ENCODE assay signal across 28 cellular contexts in the genomic region with DNA sequence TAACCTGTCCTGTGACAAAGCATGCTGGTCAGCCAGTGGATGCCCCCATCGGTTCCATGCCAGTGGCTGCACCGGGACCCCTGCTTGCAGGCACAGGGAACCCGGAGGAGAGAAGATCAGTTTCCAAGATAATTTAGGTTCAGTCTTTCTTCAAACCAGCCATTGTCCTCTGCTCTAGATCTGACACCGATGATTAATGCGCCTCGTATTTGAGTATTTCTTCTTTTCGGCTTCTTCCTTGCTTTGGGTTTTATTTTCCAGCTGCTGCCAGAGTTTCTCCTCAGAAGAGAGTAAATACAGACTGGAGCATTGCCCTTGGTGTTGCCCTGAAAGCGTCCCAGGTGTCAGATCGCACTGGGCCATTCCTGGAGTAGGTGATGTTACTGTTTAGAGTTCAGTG.
"Had no signal": no experiment of that assay in that cellular context is flagged by ENCODE, and none has a peak within 500 bp of the region (broad histone marks: within the 10 kb centered on the region; RNA-seq: fewer than 3 reads in every experiment).

No MANE protein-coding gene starts in this region.

- H2AFZ ChIP-seq: parathyroid adenoma had no signal

- H3K27me3 Mint-ChIP-seq: stimulated activated naive CD8-positive, alpha-beta T cell treated with anti-CD3 and anti-CD28 coated beads, Interleukin-15, Interleukin-2, amounts not matched to agents 100 ng/mL and 50 ng/mL, for 24 hours had no signal

- H3K4me1 ChIP-seq: parathyroid adenoma, psoas muscle, right lobe of liver, sigmoid colon, stomach, thyroid gland, tibial nerve, upper lobe of left lung, vagina had no signal

- H3K27me3 ChIP-seq: neutrophil, right lobe of liver, sigmoid colon, stomach, thyroid gland, tibial nerve, upper lobe of left lung, vagina had no signal

- H3K4me3 ChIP-seq: psoas muscle, right lobe of liver, sigmoid colon, stomach, thoracic aorta, thyroid gland, tibial nerve, upper lobe of left lung, vagina had no signal

- H3K27ac ChIP-seq: neutrophil, parathyroid adenoma, psoas muscle, right lobe of liver, sigmoid colon, stomach, thoracic aorta, thyroid gland, upper lobe of left lung, vagina had no signal

- H3K9ac ChIP-seq: parathyroid adenoma had no signal

- H3K36me3 ChIP-seq: neutrophil, right lobe of liver, sigmoid colon, stomach, thoracic aorta, thyroid gland, tibial nerve, upper lobe of left lung, vagina had no signal

- FAIRE-seq: small intestine, urothelium cell line had no signal

- H3K4me1 Mint-ChIP-seq: stimulated activated effector memory CD8-positive, alpha-beta T cell treated with anti-CD3 and anti-CD28 coated beads, Interleukin-12 subunit alpha, Interleukin-12 subunit beta, amount 100 ng/mL, for 72 hours had no signal

- DNase-seq: nephron progenitor cell; nucleus accumbens; psoas muscle; right cardiac atrium; right lobe of liver; sigmoid colon; small intestine; stimulated activated CD4-positive, alpha-beta T cell treated with anti-CD3 and anti-CD28 coated beads, Interleukin-15, amount 100 ng/mL, for 24 hours; stimulated activated CD4-positive, alpha-beta T cell treated with anti-CD3 and anti-CD28 coated beads, Interleukin-2, amount 100 ng/mL, for 24 hours; stimulated activated CD4-positive, alpha-beta T cell treated with anti-CD3 and anti-CD28 coated beads, Interleukin-2, amount 100 ng/mL, for 48 hours; stimulated activated CD4-positive, alpha-beta T cell treated with anti-CD3 and anti-CD28 coated beads, Interleukin-4, amount 100 ng/mL, for 24 hours; stimulated activated naive B cell treated with anti-CD40 and anti-IgM and Interleukin-4, amounts not matched to agents 10 μg/mL and 1 μg/mL and 100 μg/mL, for 72 hours; stimulated activated naive CD4-positive, alpha-beta T cell treated with Interleukin-2 at 50 U/mL for 16 hours; stomach; thyroid gland; trophoblast cell; upper lobe of left lung had no signal

- ATAC-seq: natural killer cell treated with Interleukin-12 subunit alpha and Interleukin-12 subunit beta and Interleukin-15 and Interleukin-18, amount 100 ng/mL, for 72 hours; psoas muscle; right cardiac atrium; right lobe of liver; stimulated activated effector memory CD8-positive, alpha-beta T cell treated with anti-CD3 and anti-CD28 coated beads, Interleukin-12 subunit alpha, Interleukin-12 subunit beta, amount 100 ng/mL, for 72 hours; stimulated activated naive B cell treated with anti-CD40 and anti-IgM and Interleukin-4, amounts not matched to agents 10 μg/mL and 1 μg/mL and 100 μg/mL, for 72 hours had no signal

- H3K36me3 Mint-ChIP-seq: natural killer cell treated with Interleukin-12 subunit alpha and Interleukin-12 subunit beta and Interleukin-15 and Interleukin-18, amount 100 ng/mL, for 72 hours; stimulated activated effector memory CD8-positive, alpha-beta T cell treated with anti-CD3 and anti-CD28 coated beads, Interleukin-12 subunit alpha, Interleukin-12 subunit beta, amount 100 ng/mL, for 72 hours; stimulated activated naive B cell treated with anti-CD40 and anti-IgM and Interleukin-4, amounts not matched to agents 10 μg/mL and 1 μg/mL and 100 μg/mL, for 72 hours had no signal

- H3K9me3 Mint-ChIP-seq: natural killer cell treated with Interleukin-12 subunit alpha and Interleukin-12 subunit beta and Interleukin-15 and Interleukin-18, amount 100 ng/mL, for 72 hours; neural crest cell; stimulated activated effector memory CD8-positive, alpha-beta T cell treated with anti-CD3 and anti-CD28 coated beads, Interleukin-12 subunit alpha, Interleukin-12 subunit beta, amount 100 ng/mL, for 72 hours; stimulated activated naive B cell treated with anti-CD40 and anti-IgM and Interleukin-4, amounts not matched to agents 10 μg/mL and 1 μg/mL and 100 μg/mL, for 72 hours; stimulated activated naive CD8-positive, alpha-beta T cell treated with anti-CD3 and anti-CD28 coated beads, Interleukin-15, Interleukin-2, amounts not matched to agents 100 ng/mL and 50 ng/mL, for 24 hours had no signal

- H3K27ac Mint-ChIP-seq: natural killer cell treated with Interleukin-12 subunit alpha and Interleukin-12 subunit beta and Interleukin-15 and Interleukin-18, amount 100 ng/mL, for 72 hours; nephron progenitor cell; progenitor cell of endocrine pancreas; stimulated activated effector memory CD8-positive, alpha-beta T cell treated with anti-CD3 and anti-CD28 coated beads, Interleukin-12 subunit alpha, Interleukin-12 subunit beta, amount 100 ng/mL, for 72 hours; stimulated activated naive B cell treated with anti-CD40 and anti-IgM and Interleukin-4, amounts not matched to agents 10 μg/mL and 1 μg/mL and 100 μg/mL, for 72 hours; stimulated activated naive CD8-positive, alpha-beta T cell treated with anti-CD3 and anti-CD28 coated beads, Interleukin-15, Interleukin-2, amounts not matched to agents 100 ng/mL and 50 ng/mL, for 24 hours had no signal

- H3K4me3 Mint-ChIP-seq: natural killer cell treated with Interleukin-12 subunit alpha and Interleukin-12 subunit beta and Interleukin-15 and Interleukin-18, amount 100 ng/mL, for 72 hours; nephron progenitor cell; neural crest cell; stimulated activated effector memory CD8-positive, alpha-beta T cell treated with anti-CD3 and anti-CD28 coated beads, Interleukin-12 subunit alpha, Interleukin-12 subunit beta, amount 100 ng/mL, for 72 hours; stimulated activated naive B cell treated with anti-CD40 and anti-IgM and Interleukin-4, amounts not matched to agents 10 μg/mL and 1 μg/mL and 100 μg/mL, for 72 hours; stimulated activated naive CD8-positive, alpha-beta T cell treated with anti-CD3 and anti-CD28 coated beads, Interleukin-15, Interleukin-2, amounts not matched to agents 100 ng/mL and 50 ng/mL, for 24 hours had no signal

- H3K9me3 ChIP-seq: neutrophil, psoas muscle, right lobe of liver, sigmoid colon, stomach, thoracic aorta, thyroid gland, tibial nerve, upper lobe of left lung, vagina had no signal

- H3K79me2 ChIP-seq: parathyroid adenoma had no signal
